ENCODE assay signal across 8 cellular contexts in genomic region chr3:52001443-52001974, GRCh38. TPM values are rescaled to one million over a fixed set of nuclear protein-coding genes. Genes with fewer than 3 reads are reported as not detected.
A peak's percentile ranks its signal among the peaks of the same experiment; 100 is the strongest.
DNase-seq lines count a peak whose midpoint lies in the region; ATAC-seq and TF ChIP-seq lines count a peak whose summit lies in the region.

No MANE protein-coding gene starts in this region.

- POLR2A ChIA-PET in WTC11 (lab: Charles Lee): interaction anchor here (1.7 kb wide), 1 partner anchor 52 kb away, joined by 4 read pairs; no protein-coding TSS in a partner anchor

- H3K27ac Mint-ChIP-seq in WTC11: peak overlapping the region; percentile 86

- H3K36me3 ChIP-seq in kidney epithelial cell (ENCODE audit: control insufficient read depth, insufficient read depth, low read length): no peaks in the 10 kb centered on the region

- H3K4me3 ChIP-seq in GM12875 (ENCODE audit: low read depth, low read length) (no peak overlapping the region), kidney epithelial cell (ENCODE audit: low read depth, low read length) (no peak overlapping the region)

- in situ Hi-C loops in T47D (cut with HindIII; ENCODE audit: low pct_unique_long_range_greater_than_20kb, low sequenced_read_pairs): no loop called here

- CTCF ChIA-PET in WTC11 (lab: Charles Lee): interaction anchor here (0.6 to 8.5 kb wide), 21 partner anchors 14 to 384 kb away, joined by 3 to 382 read pairs (median 6); partner anchors contain the start of genes ABHD14A, ABHD14B, ACY1 and DUSP7

- no peaks in the 10 kb centered on the region for H3K36me3 Mint-ChIP-seq in WTC11

- H3K27me3 Mint-ChIP-seq in WTC11 (ENCODE audit: low read depth): no peaks in the 10 kb centered on the region

- DNase-seq in NCI-H2081 treated with DMSO at 0.1 percent for 48 hours (lab: John Stamatoyannopoulos, UW) (peak; percentile 29), WTC11 (ENCODE audit: low spot score) (peak; percentile 97), T47D (ENCODE audit: low read depth in 1 of 2, low spot score in 1 of 2) (peak; percentile 54 to 71), kidney epithelial cell (ENCODE audit: low read depth) (no peak), NCI-H2029 (lab: John Stamatoyannopoulos, UW) (no peak)
- peak; percentile 79 to 84 for DNase-seq in stimulated activated CD4-positive, alpha-beta T cell treated with anti-CD3 and anti-CD28 coated beads, Interleukin-2, amount 100 ng/mL, for 48 hours

- no peaks in the 10 kb centered on the region for H3K9me3 Mint-ChIP-seq in WTC11

- no peak overlapping the region for H3K4me3 Mint-ChIP-seq in WTC11

- H3K4me1 Mint-ChIP-seq in WTC11: peaks cover 42% of the 10 kb centered on the region

- peak; percentile 98 for TF ChIP-seq CTCF in GM12875 (IDR thresholded peaks at IDR 0.05; ENCODE audit: borderline replicate concordance, insufficient read depth, low read depth, low read length)
- peak; percentile 90 for TF ChIP-seq CTCF in WTC11 (IDR thresholded peaks at IDR 0.05)
- TF ChIP-seq CTCF in kidney epithelial cell (IDR thresholded peaks at IDR 0.05; ENCODE audit: insufficient read depth, low read length, poor library complexity, severe bottlenecking): peak; percentile 99

- H3K27me3 ChIP-seq in kidney epithelial cell (ENCODE audit: control insufficient read depth, insufficient read depth, low read length): no peaks in the 10 kb centered on the region

- ATAC-seq in HG02759 (IDR thresholded peaks at IDR 0.05; ENCODE audit: unreplicated experiment) (peak; percentile 88), WTC11 (peak; percentile 76)

TF ChIP-seq in WTC11, 78 proteins besides CTCF, POLR2A, EP300 and RAD21 (continues in another document):
- TF ChIP-seq ZNF232 (CRISPR knock-in tag; IDR thresholded peaks at IDR 0.05) (no peak), NFYB (CRISPR knock-in tag; conservative IDR thresholded peaks at IDR 0.05; ENCODE audit: low read depth) (no peak), ZNF425 (CRISPR knock-in tag; conservative IDR thresholded peaks at IDR 0.05) (no peak), MYBL2 (CRISPR knock-in tag; IDR thresholded peaks at IDR 0.05) (no peak), GRHL2 (CRISPR knock-in tag; IDR thresholded peaks at IDR 0.05; ENCODE audit: insufficient replicate concordance, severe bottlenecking) (no peak), NR1H2 (CRISPR knock-in tag; IDR thresholded peaks at IDR 0.05) (no peak), STAT6 (CRISPR knock-in tag; conservative IDR thresholded peaks at IDR 0.05; ENCODE audit: low read depth) (no peak), CBFB (CRISPR knock-in tag; IDR thresholded peaks at IDR 0.05; ENCODE audit: low read depth) (0 out of 2 replicates have a peak, but pooled peaks have one; percentile 43), ZNF121 (CRISPR knock-in tag; IDR thresholded peaks at IDR 0.05) (peak; percentile 95)
- TF ChIP-seq, protein P1, sequence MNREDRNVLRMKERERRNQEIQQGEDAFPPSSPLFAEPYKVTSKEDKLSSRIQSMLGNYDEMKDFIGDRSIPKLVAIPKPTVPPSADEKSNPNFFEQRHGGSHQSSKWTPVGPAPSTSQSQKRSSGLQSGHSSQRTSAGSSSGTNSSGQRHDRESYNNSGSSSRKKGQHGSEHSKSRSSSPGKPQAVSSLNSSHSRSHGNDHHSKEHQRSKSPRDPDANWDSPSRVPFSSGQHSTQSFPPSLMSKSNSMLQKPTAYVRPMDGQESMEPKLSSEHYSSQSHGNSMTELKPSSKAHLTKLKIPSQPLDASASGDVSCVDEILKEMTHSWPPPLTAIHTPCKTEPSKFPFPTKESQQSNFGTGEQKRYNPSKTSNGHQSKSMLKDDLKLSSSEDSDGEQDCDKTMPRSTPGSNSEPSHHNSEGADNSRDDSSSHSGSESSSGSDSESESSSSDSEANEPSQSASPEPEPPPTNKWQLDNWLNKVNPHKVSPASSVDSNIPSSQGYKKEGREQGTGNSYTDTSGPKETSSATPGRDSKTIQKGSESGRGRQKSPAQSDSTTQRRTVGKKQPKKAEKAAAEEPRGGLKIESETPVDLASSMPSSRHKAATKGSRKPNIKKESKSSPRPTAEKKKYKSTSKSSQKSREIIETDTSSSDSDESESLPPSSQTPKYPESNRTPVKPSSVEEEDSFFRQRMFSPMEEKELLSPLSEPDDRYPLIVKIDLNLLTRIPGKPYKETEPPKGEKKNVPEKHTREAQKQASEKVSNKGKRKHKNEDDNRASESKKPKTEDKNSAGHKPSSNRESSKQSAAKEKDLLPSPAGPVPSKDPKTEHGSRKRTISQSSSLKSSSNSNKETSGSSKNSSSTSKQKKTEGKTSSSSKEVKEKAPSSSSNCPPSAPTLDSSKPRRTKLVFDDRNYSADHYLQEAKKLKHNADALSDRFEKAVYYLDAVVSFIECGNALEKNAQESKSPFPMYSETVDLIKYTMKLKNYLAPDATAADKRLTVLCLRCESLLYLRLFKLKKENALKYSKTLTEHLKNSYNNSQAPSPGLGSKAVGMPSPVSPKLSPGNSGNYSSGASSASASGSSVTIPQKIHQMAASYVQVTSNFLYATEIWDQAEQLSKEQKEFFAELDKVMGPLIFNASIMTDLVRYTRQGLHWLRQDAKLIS (CRISPR knock-in tag; IDR thresholded peaks at IDR 0.05; ENCODE audit: borderline replicate concordance): no peak
- TF ChIP-seq, protein P2, sequence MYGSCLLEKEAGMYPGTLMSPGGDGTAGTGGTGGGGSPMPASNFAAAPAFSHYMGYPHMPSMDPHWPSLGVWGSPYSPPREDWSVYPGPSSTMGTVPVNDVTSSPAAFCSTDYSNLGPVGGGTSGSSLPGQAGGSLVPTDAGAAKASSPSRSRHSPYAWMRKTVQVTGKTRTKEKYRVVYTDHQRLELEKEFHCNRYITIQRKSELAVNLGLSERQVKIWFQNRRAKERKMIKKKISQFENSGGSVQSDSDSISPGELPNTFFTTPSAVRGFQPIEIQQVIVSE (CRISPR knock-in tag; IDR thresholded peaks at IDR 0.05; ENCODE audit: borderline replicate concordance): no peak
- TF ChIP-seq, protein P3, sequence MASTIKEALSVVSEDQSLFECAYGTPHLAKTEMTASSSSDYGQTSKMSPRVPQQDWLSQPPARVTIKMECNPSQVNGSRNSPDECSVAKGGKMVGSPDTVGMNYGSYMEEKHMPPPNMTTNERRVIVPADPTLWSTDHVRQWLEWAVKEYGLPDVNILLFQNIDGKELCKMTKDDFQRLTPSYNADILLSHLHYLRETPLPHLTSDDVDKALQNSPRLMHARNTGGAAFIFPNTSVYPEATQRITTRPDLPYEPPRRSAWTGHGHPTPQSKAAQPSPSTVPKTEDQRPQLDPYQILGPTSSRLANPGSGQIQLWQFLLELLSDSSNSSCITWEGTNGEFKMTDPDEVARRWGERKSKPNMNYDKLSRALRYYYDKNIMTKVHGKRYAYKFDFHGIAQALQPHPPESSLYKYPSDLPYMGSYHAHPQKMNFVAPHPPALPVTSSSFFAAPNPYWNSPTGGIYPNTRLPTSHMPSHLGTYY (CRISPR knock-in tag; IDR thresholded peaks at IDR 0.05): no peak

RNA-seq across cellular contexts. Expression of gene RPL29, which starts 5.8 kb away (rescaled TPM):
- 1,343 to 1,592 TPM (median 1,542 TPM) in 3 replicates for total RNA-seq in WTC11 (2021)
- 2,366 and 2,384 TPM in 2 replicates for total RNA-seq in kidney epithelial cell

RNA-seq across cellular contexts. Expression of gene ACY1, which starts 18.2 kb away (rescaled TPM):
- 53.8 to 66.3 TPM (median 61.6 TPM) in 3 replicates for total RNA-seq in WTC11 (2021)
- 59.4 and 69.0 TPM in 2 replicates for total RNA-seq in kidney epithelial cell

RNA-seq across cellular contexts. Expression of gene ABHD14A, which starts 26.6 kb away (rescaled TPM):
- total RNA-seq in WTC11 (2021) (3.8 to 5.9 TPM (median 4.5 TPM) in 3 replicates), kidney epithelial cell (15.3 and 16.8 TPM in 2 replicates)

RNA-seq across cellular contexts. Expression of gene ABHD14B, which starts 27.7 kb away (rescaled TPM):
- total RNA-seq in WTC11 (2021) (11.8 to 12.6 TPM (median 12.3 TPM) in 3 replicates), kidney epithelial cell (36.3 and 50.5 TPM in 2 replicates)

RNA-seq across cellular contexts. Expression of gene PCBP4, which starts 34.3 kb away (rescaled TPM):
- total RNA-seq in WTC11 (2021) (28.7 to 31.6 TPM (median 30.6 TPM) in 3 replicates), kidney epithelial cell (123 and 144 TPM in 2 replicates)

Comparison
In these comparisons a context has a peak if more than half of its experiments do, and no peak if none do; other contexts are left out.
1. DNase-seq: peak in NCI-H2081 treated with DMSO at 0.1 percent for 48 hours (single experiment), WTC11 (single experiment), T47D (2 of 2) and stimulated activated CD4-positive, alpha-beta T cell treated with anti-CD3 and anti-CD28 coated beads, Interleukin-2, amount 100 ng/mL, for 48 hours (2 of 2); none in kidney epithelial cell (single experiment) and NCI-H2029 (single experiment).
2. Peak in every context shown above with its lines, with median percentiles within 50 percentile points of each other: CTCF ChIP-seq.